In the genomic region with DNA sequence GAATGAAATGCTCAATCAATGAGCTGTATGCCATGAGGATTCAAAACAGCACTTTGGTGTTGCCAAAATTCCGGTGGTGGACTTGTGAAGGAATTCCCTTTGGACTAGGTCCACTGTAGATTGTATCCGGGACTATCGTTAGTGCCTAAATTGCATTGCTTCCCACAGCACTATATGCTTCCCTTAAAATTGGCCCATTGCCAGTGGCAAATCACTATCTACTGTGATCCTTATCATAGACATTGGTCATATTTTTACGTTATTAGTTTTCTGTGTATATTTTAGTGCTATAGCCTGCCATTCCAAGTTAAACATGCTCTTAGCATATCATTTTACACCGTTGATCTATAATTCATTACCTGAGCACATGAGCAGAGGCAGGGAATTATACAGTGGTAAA, we compare ENCODE assay signal across 1 cellular context.
TF ChIP-seq lines count a peak whose summit lies in the region.

No MANE protein-coding gene starts in this region.

TF ChIP-seq in K562, 482 proteins besides CTCF, POLR2A, EP300 and RAD21:
- TF ChIP-seq HNRNPK (IDR thresholded peaks at IDR 0.05; ENCODE audit: low read depth, low read length, poor library complexity, severe bottlenecking) (no peak), NFIC (IDR thresholded peaks at IDR 0.05) (peak; percentile 98), NFIX (CRISPR knock-in tag; IDR thresholded peaks at IDR 0.05; ENCODE audit: low read depth) (peak; percentile 88)
